In genomic region chr13:83003185-83003584, GRCh38 we compare ENCODE assay signal across 8 cellular contexts.
"Had no signal": no experiment of that assay in that cellular context is flagged by ENCODE, and none has a peak within 500 bp of the region (broad histone marks: within the 10 kb centered on the region; RNA-seq: fewer than 3 reads in every experiment).

No MANE protein-coding gene starts in this region.

- FAIRE-seq: G401.6, GM12878, GM12891, GM12892, GM18507, GM19239 had no signal

- DNase-seq: GDM1, GF-D8 had no signal

- ATAC-seq: GM12878 had no signal

- H3K4me3 ChIP-seq: GM12878 had no signal
